ENCODE assay signal across 9 cellular contexts in the genomic region with DNA sequence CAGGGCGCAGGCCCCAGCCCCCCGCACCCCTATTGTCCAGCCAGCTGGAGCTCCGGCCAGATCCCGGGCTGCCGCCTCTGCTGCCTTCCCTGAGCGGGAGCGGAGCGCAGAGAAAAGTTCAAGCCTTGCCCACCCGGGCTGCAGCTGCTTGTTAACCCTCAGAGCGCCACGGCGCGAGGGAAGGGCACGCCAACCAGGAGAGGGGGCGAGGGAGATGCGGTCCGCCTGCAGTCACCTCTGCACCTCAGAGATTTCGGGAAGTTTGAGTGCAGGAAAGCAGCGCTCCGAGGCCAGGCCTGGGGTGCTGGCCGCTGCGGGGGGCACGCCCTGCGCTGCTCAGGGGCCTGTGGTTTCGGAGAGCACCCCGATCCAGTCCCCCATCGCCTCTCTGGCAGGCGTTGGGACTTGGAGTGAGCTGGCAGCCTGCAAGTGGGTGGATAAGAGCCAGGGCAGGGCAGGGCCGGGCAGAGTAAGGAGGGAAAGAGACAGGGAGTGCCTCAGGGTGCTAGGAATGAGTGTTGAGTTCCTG. TPM values are rescaled to one million over a fixed set of nuclear protein-coding genes. Genes with fewer than 3 reads are reported as not detected.
A peak's percentile ranks its signal among the peaks of the same experiment; 100 is the strongest.
DNase-seq lines count a peak whose midpoint lies in the region; TF ChIP-seq lines count a peak whose summit lies in the region.
"Had no signal": no experiment of that assay in that cellular context is flagged by ENCODE, and none has a peak within 500 bp of the region (broad histone marks: within the 10 kb centered on the region; RNA-seq: fewer than 3 reads in every experiment).

No MANE protein-coding gene starts in this region.

- H3K27me3 Mint-ChIP-seq in brain, result peaks cover 82% of the 10 kb centered on the region
- H3K27me3 Mint-ChIP-seq in activated naive CD4-positive, alpha-beta T cell treated with anti-CD3 and anti-CD28 coated beads, Interleukin-2, amount 10 ng/mL, durations not matched to agents 7 days and 5 days, result peaks cover 89% of the 10 kb centered on the region

- peak overlapping the region; percentile 98 for H3K4me2 ChIP-seq in skeletal muscle satellite cell (ENCODE audit: low read length)

- WGBS in iPS DF 6.9 (ENCODE audit: insufficient coverage, insufficient read length), result no CpG with 5 or more reads among the region's 29 CpGs

- peak overlapping the region in 2 of 5 experiments; percentile 40 to 57 for H3K27ac Mint-ChIP-seq in brain
- no peak overlapping the region for H3K27ac Mint-ChIP-seq in activated naive CD4-positive, alpha-beta T cell treated with anti-CD3 and anti-CD28 coated beads, Interleukin-2, amount 10 ng/mL, durations not matched to agents 7 days and 5 days
- H3K27ac Mint-ChIP-seq: activated naive CD8-positive, alpha-beta T cell treated with anti-CD3 and anti-CD28 coated beads, Interleukin-2, amount 50 U/mL, for 24 hours had no signal

- H3K27ac ChIP-seq in iPS DF 6.9 (ENCODE audit: low read length), result no peak overlapping the region

- H3K36me3 Mint-ChIP-seq in brain, result no peaks in the 10 kb centered on the region
- H3K36me3 Mint-ChIP-seq in activated naive CD4-positive, alpha-beta T cell treated with anti-CD3 and anti-CD28 coated beads, Interleukin-2, amount 10 ng/mL, durations not matched to agents 7 days and 5 days, result no peaks in the 10 kb centered on the region

- H3K9ac ChIP-seq in skeletal muscle satellite cell (ENCODE audit: low read depth, low read length), result peak overlapping the region; percentile 94

- H3K9me3 ChIP-seq in HAP-1 (no peaks in the 10 kb centered on the region), iPS DF 6.9 (ENCODE audit: control insufficient read depth, insufficient read depth, low read length) (no peaks in the 10 kb centered on the region), skeletal muscle satellite cell (replicated peaks; ENCODE audit: low read length) (no peaks in the 10 kb centered on the region)

- CTCF ChIA-PET in activated naive CD4-positive, alpha-beta T cell treated with anti-CD3 and anti-CD28 coated beads, Interleukin-2, amount 10 ng/mL, durations not matched to agents 7 days and 5 days (lab: Charles Lee), result interaction anchor here (1.4 kb wide), 1 partner anchor 13 kb away, joined by 3 read pairs; no protein-coding TSS in a partner anchor

- in situ Hi-C loops in HAP-1 (cut with MboI; ENCODE audit: low sequenced_read_pairs), result no loop called here

- H3K27me3 ChIP-seq in HAP-1 (ENCODE audit: low read depth) (no peaks in the 10 kb centered on the region), iPS DF 6.9 (ENCODE audit: control insufficient read depth, insufficient read depth, low read length) (peaks cover 23% of the 10 kb centered on the region), skeletal muscle satellite cell (ENCODE audit: control insufficient read depth, insufficient read depth, low read length) (peaks cover 6% of the 10 kb centered on the region)

- no peaks in the 10 kb centered on the region for H3K36me3 ChIP-seq in HAP-1 (replicated peaks)
- H3K36me3 ChIP-seq in iPS DF 6.9 (ENCODE audit: control insufficient read depth, insufficient read depth, low read length), result no peaks in the 10 kb centered on the region
- H3K36me3 ChIP-seq in skeletal muscle satellite cell (ENCODE audit: insufficient read depth, low read length), result no peaks in the 10 kb centered on the region

- H3K4me3 Mint-ChIP-seq in brain, result peak overlapping the region; percentile 64 to 86 (median 75)
- H3K4me3 Mint-ChIP-seq in activated naive CD4-positive, alpha-beta T cell treated with anti-CD3 and anti-CD28 coated beads, Interleukin-2, amount 10 ng/mL, durations not matched to agents 7 days and 5 days, result no peak overlapping the region

- H3K9me3 Mint-ChIP-seq in brain, result peaks cover 0 to 4% (median 0%) of the 10 kb centered on the region in 5 experiments
- H3K9me3 Mint-ChIP-seq in activated naive CD4-positive, alpha-beta T cell treated with anti-CD3 and anti-CD28 coated beads, Interleukin-2, amount 10 ng/mL, durations not matched to agents 7 days and 5 days, result no peaks in the 10 kb centered on the region
- H3K9me3 Mint-ChIP-seq: activated naive CD8-positive, alpha-beta T cell treated with anti-CD3 and anti-CD28 coated beads, Interleukin-2, amount 50 U/mL, for 24 hours had no signal

- H3K4me3 ChIP-seq in HAP-1 (peak overlapping the region; percentile 29), iPS DF 6.9 (ENCODE audit: low read length) (peak overlapping the region; percentile 49), skeletal muscle satellite cell (ENCODE audit: low read length) (peak overlapping the region; percentile 93)

- H3K4me1 ChIP-seq in HAP-1 (peaks cover 33% of the 10 kb centered on the region), iPS DF 6.9 (ENCODE audit: control insufficient read depth, insufficient read depth, low read length) (peaks cover 6% of the 10 kb centered on the region), skeletal muscle satellite cell (ENCODE audit: control insufficient read depth, insufficient read depth, low read length) (peaks cover 53% of the 10 kb centered on the region)

- DNase-seq in HAP-1 (ENCODE audit: low spot score in 2 of 2) (peak in 1 of 2 experiments; percentile 45), iPS DF 6.9 (ENCODE audit: low read depth, low spot score) (no peak), T-helper 9 cell (no peak), middle frontal gyrus (ENCODE audit: extremely low spot score, low spot score) (no peak), Ammon's horn (ENCODE audit: low spot score) (no peak)
- no peak for DNase-seq in activated naive CD4-positive, alpha-beta T cell treated with anti-CD3 and anti-CD28 coated beads, Interleukin-2, amount 10 ng/mL, durations not matched to agents 7 days and 5 days
- DNase-seq: activated naive CD8-positive, alpha-beta T cell treated with anti-CD3 and anti-CD28 coated beads, Interleukin-2, amount 50 U/mL, for 24 hours had no signal

- peak in 1 of 2 experiments; percentile 2 for TF ChIP-seq CTCF in brain (conservative IDR thresholded peaks at IDR 0.05)

- peaks cover 46% of the 10 kb centered on the region for H3K4me1 Mint-ChIP-seq in brain
- H3K4me1 Mint-ChIP-seq in activated naive CD4-positive, alpha-beta T cell treated with anti-CD3 and anti-CD28 coated beads, Interleukin-2, amount 10 ng/mL, durations not matched to agents 7 days and 5 days, result no peaks in the 10 kb centered on the region

RNA-seq across cellular contexts. Expression of a gene that starts 1.1 kb away (rescaled TPM):
- 10.7 TPM for polyA plus RNA-seq in brain (ENCODE audit: insufficient read depth, low read depth, low replicate concordance)
- 26.2 and 26.6 TPM in 2 replicates for total RNA-seq in skeletal muscle satellite cell (2012; rRNA removed)

Comparison
In these comparisons a context has a peak if more than half of its experiments do, and no peak if none do; other contexts are left out.
1. H3K4me3 ChIP-seq: peak in every context shown above with its lines; median percentile 93 in skeletal muscle satellite cell; 49 in iPS DF 6.9; 29 in HAP-1.